Comparison of ENCODE assay signal across 8 cellular contexts in the genomic region with DNA sequence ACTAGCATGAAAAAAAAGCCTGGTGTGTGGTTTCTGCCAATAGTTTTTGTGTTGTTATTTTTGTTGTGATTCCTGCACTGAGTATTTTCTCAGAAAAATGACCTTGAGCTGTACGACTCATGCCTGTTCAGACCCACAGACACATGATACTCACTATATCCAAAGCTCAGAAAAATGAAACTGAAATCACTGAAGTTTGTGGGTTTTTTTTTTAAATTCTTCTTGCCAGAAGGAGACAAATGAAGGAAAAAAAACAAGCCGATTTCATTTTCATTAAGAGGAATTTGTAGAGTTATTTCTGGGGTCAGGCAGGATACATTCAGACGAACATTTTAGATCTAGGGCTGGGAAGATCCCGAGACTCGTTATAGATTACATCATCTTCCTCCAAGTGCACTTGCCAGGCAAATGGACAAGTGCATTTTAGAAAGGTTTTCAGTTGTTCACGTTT.
DNase-seq lines count a peak whose midpoint lies in the region; ATAC-seq and TF ChIP-seq lines count a peak whose summit lies in the region.

No MANE protein-coding gene starts in this region.

- no peaks in the 10 kb centered on the region for H3K36me3 Mint-ChIP-seq in HFFc6 (ENCODE audit: low read depth)
- H3K36me3 Mint-ChIP-seq in activated naive CD8-positive, alpha-beta T cell treated with anti-CD3 and anti-CD28 coated beads, Interleukin-2, amount 10 ng/mL, durations not matched to agents 7 days and 5 days: no peaks in the 10 kb centered on the region

- H3K4me1 ChIP-seq in BLaER1 treated with 17β-estradiol and CSF1 and Interleukin-3, amounts not matched to agents 10 nM and 100 nM: peaks cover 33 to 90% (median 69%) of the 10 kb centered on the region in 10 experiments

- no peaks in the 10 kb centered on the region; the same call in 1 of the 2 replicates for H3K27me3 Mint-ChIP-seq in HFFc6 (ENCODE audit: insufficient read depth)
- no peaks in the 10 kb centered on the region for H3K27me3 Mint-ChIP-seq in activated naive CD8-positive, alpha-beta T cell treated with anti-CD3 and anti-CD28 coated beads, Interleukin-2, amount 10 ng/mL, durations not matched to agents 7 days and 5 days

- no peak for TF ChIP-seq CTCF in HFFc6 (IDR thresholded peaks at IDR 0.05)
- TF ChIP-seq CTCF in GM10248 (IDR thresholded peaks at IDR 0.05; ENCODE audit: control extremely low read depth, extremely low read depth, low read depth, missing control alignments): no peak

- intact Hi-C loops in posterior cingulate gyrus (cut with DNase I): loop anchor here (5.0 to 10.0 kb wide), 2 partner anchors 61 to 153 kb away; a partner anchor contains a TSS

- peaks cover 86% of the 10 kb centered on the region for H3K4me1 Mint-ChIP-seq in HFFc6 (ENCODE audit: low read depth)
- H3K4me1 Mint-ChIP-seq in activated naive CD8-positive, alpha-beta T cell treated with anti-CD3 and anti-CD28 coated beads, Interleukin-2, amount 10 ng/mL, durations not matched to agents 7 days and 5 days: peaks cover 60% of the 10 kb centered on the region

- H3K4me3 ChIP-seq in BLaER1 treated with 17β-estradiol and CSF1 and Interleukin-3, amounts not matched to agents 10 nM and 100 nM: peak overlapping the region in 2 of 10 experiments; percentile 2 to 14; a peak in 3 of 20 replicates

- DNase-seq in HFFc6: peak; percentile 36
- DNase-seq in activated naive CD8-positive, alpha-beta T cell treated with anti-CD3 and anti-CD28 coated beads, Interleukin-2, amount 10 ng/mL, durations not matched to agents 7 days and 5 days: no peak
- DNase-seq in lung microvascular endothelial cell (ENCODE audit: low read depth in 2 of 2): peak; percentile 19 to 87
- DNase-seq in GM10248 (ENCODE audit: extremely low spot score): no peak
- no peak for DNase-seq in posterior cingulate gyrus

- H3K9me3 ChIP-seq in BLaER1 treated with 17β-estradiol and CSF1 and Interleukin-3, amounts not matched to agents 10 nM and 100 nM (replicated peaks in 1 of 11): no peaks in the 10 kb centered on the region

- no peak for TF ChIP-seq POLR2A in GM18505 (IDR thresholded peaks at IDR 0.05; ENCODE audit: borderline replicate concordance, extremely low read depth, insufficient read depth, insufficient read length)

- H3K9ac ChIP-seq in BLaER1 treated with 17β-estradiol and CSF1 and Interleukin-3, amounts not matched to agents 10 nM and 100 nM: peak overlapping the region in 9 of 11 experiments; percentile 4 to 74 (median 39); a peak in 13 of 22 replicates

- H4K20me1 ChIP-seq in BLaER1 treated with 17β-estradiol and CSF1 and Interleukin-3, amounts not matched to agents 10 nM and 100 nM: peaks cover 56 to 100% (median 80%) of the 10 kb centered on the region in 11 experiments; a peak in 21 of 22 replicates

- H3K4me3 Mint-ChIP-seq in HFFc6: peak overlapping the region; percentile 86
- peak overlapping the region; percentile 78 for H3K4me3 Mint-ChIP-seq in activated naive CD8-positive, alpha-beta T cell treated with anti-CD3 and anti-CD28 coated beads, Interleukin-2, amount 10 ng/mL, durations not matched to agents 7 days and 5 days

- ATAC-seq in activated naive CD8-positive, alpha-beta T cell treated with anti-CD3 and anti-CD28 coated beads, Interleukin-2, amount 10 ng/mL, durations not matched to agents 7 days and 5 days (ENCODE audit: low read depth): peak; percentile 44
- ATAC-seq in GM19328 (IDR thresholded peaks at IDR 0.05; ENCODE audit: unreplicated experiment) (no peak), GM18505 (IDR thresholded peaks at IDR 0.05; ENCODE audit: unreplicated experiment) (no peak)

- POLR2A ChIA-PET in activated naive CD8-positive, alpha-beta T cell treated with anti-CD3 and anti-CD28 coated beads, Interleukin-2, amount 10 ng/mL, durations not matched to agents 7 days and 5 days (lab: Charles Lee): interaction anchor here (0.5 to 2.7 kb wide), 4 partner anchors 51 to 126 kb away, joined by 3 to 9 read pairs (median 7); a partner anchor contains a TSS
- POLR2A ChIA-PET in GM10248 (lab: Yijun Ruan, JAX): interaction anchor here (0.6 kb wide), 1 partner anchor 14 kb away, joined by 3 read pairs; no protein-coding TSS in a partner anchor

- H3K27ac ChIP-seq in BLaER1 treated with 17β-estradiol and CSF1 and Interleukin-3, amounts not matched to agents 10 nM and 100 nM: peak overlapping the region; percentile 17 to 61 (median 47); a peak in 20 of 22 replicates

- no peaks in the 10 kb centered on the region for H3K9me3 Mint-ChIP-seq in HFFc6
- no peaks in the 10 kb centered on the region for H3K9me3 Mint-ChIP-seq in activated naive CD8-positive, alpha-beta T cell treated with anti-CD3 and anti-CD28 coated beads, Interleukin-2, amount 10 ng/mL, durations not matched to agents 7 days and 5 days

- peaks cover 0 to 24% (median 6%) of the 10 kb centered on the region in 11 experiments; a peak in 9 of 22 replicates for H3K36me3 ChIP-seq in BLaER1 treated with 17β-estradiol and CSF1 and Interleukin-3, amounts not matched to agents 10 nM and 100 nM

- no peaks in the 10 kb centered on the region for H3K27me3 ChIP-seq in BLaER1 treated with 17β-estradiol and CSF1 and Interleukin-3, amounts not matched to agents 10 nM and 100 nM

- H3K27ac Mint-ChIP-seq in HFFc6: peak overlapping the region; percentile 89
- H3K27ac Mint-ChIP-seq in activated naive CD8-positive, alpha-beta T cell treated with anti-CD3 and anti-CD28 coated beads, Interleukin-2, amount 10 ng/mL, durations not matched to agents 7 days and 5 days: peak overlapping the region; percentile 78

- CTCF ChIA-PET in GM10248 (lab: Yijun Ruan, JAX): interaction anchor here (1.2 to 5.2 kb wide), 7 partner anchors 11 to 98 kb away, joined by 3 to 53 read pairs (median 5); no protein-coding TSS in a partner anchor

- H3K4me2 ChIP-seq in BLaER1 treated with 17β-estradiol and CSF1 and Interleukin-3, amounts not matched to agents 10 nM and 100 nM: peak overlapping the region; percentile 48 to 80 (median 67)

Comparison
In these comparisons a context has a peak if more than half of its experiments do, and no peak if none do; other contexts are left out.
1. DNase-seq: peak in HFFc6 (single experiment) and lung microvascular endothelial cell (2 of 2); none in activated naive CD8-positive, alpha-beta T cell treated with anti-CD3 and anti-CD28 coated beads, Interleukin-2, amount 10 ng/mL, durations not matched to agents 7 days and 5 days (single experiment), GM10248 (single experiment) and posterior cingulate gyrus (0 of 10).